ENCODE assay signal across 9 cellular contexts in genomic region chr1:2526824-2527552, GRCh38. TPM values are rescaled to one million over a fixed set of nuclear protein-coding genes. Genes with fewer than 3 reads are reported as not detected.
DNase-seq lines count a peak whose midpoint lies in the region; ATAC-seq, FAIRE-seq and TF ChIP-seq lines count a peak whose summit lies in the region.
"Had no signal": no experiment of that assay in that cellular context is flagged by ENCODE, and none has a peak within 500 bp of the region (broad histone marks: within the 10 kb centered on the region; RNA-seq: fewer than 3 reads in every experiment).

No MANE protein-coding gene starts in this region.

- ATAC-seq in activated T-cell treated with anti-CD3 and anti-CD28 coated beads, Interleukin-2, amount 50 U/mL, for 72 hours (replicated peaks in 1 of 2): peak; percentile 61 to 64

- H3K4me3 Mint-ChIP-seq in activated T-cell treated with anti-CD3 and anti-CD28 coated beads, Interleukin-2, amount 50 U/mL, for 72 hours: peak overlapping the region; percentile 43 to 64
- H3K4me3 Mint-ChIP-seq in progenitor cell of endocrine pancreas (ENCODE audit: low read depth): peak overlapping the region; percentile 33

- peaks cover 49% of the 10 kb centered on the region for H3K4me1 Mint-ChIP-seq in activated T-cell treated with anti-CD3 and anti-CD28 coated beads, Interleukin-2, amount 50 U/mL, for 72 hours (ENCODE audit: low read depth)
- H3K4me1 Mint-ChIP-seq in progenitor cell of endocrine pancreas (ENCODE audit: low read depth): peaks cover 15% of the 10 kb centered on the region

- in situ Hi-C loops in GM13976 (cut with MboI; ENCODE audit: low sequenced_read_pairs, unreplicated experiment): loop anchor here (25.0 kb wide), 1 partner anchor 115 kb away; the partner anchor contains the start of gene PEX10

- H3K36me3 Mint-ChIP-seq in activated T-cell treated with anti-CD3 and anti-CD28 coated beads, Interleukin-2, amount 50 U/mL, for 72 hours (ENCODE audit: insufficient read depth in 2 of 2): peaks cover 0 to 3% of the 10 kb centered on the region in 2 donors
- no peaks in the 10 kb centered on the region for H3K36me3 Mint-ChIP-seq in progenitor cell of endocrine pancreas (ENCODE audit: insufficient read depth)

- H3K27me3 Mint-ChIP-seq in activated T-cell treated with anti-CD3 and anti-CD28 coated beads, Interleukin-2, amount 50 U/mL, for 72 hours (ENCODE audit: low read depth): no peaks in the 10 kb centered on the region
- H3K27me3 Mint-ChIP-seq in progenitor cell of endocrine pancreas: peaks cover 22% of the 10 kb centered on the region

- no peak for FAIRE-seq in frontal cortex (lab: Jason Lieb, UNC)

- peak; percentile 75 for DNase-seq in GM13976 (ENCODE audit: low spot score)
- DNase-seq in HCEC 1CT: peak; percentile 43
- peak; percentile 47 for DNase-seq in MV-4-11 (lab: John Stamatoyannopoulos, UW)
- peak; percentile 78 to 87 for DNase-seq in activated T-cell treated with anti-CD3 and anti-CD28 coated beads, Interleukin-2, amount 50 U/mL, for 72 hours
- DNase-seq in frontal cortex (ENCODE audit: low spot score in 2 of 2): peak; percentile 68 to 84
- no peak for DNase-seq in progenitor cell of endocrine pancreas (ENCODE audit: low spot score, unreplicated experiment)
- no peak for DNase-seq in NCI-H2029 (lab: John Stamatoyannopoulos, UW)
- no peak for DNase-seq in D341Med (ENCODE audit: low spot score)

- no peaks in the 10 kb centered on the region for H3K9me3 Mint-ChIP-seq in activated T-cell treated with anti-CD3 and anti-CD28 coated beads, Interleukin-2, amount 50 U/mL, for 72 hours
- H3K9me3 Mint-ChIP-seq in progenitor cell of endocrine pancreas (ENCODE audit: low read depth): no peaks in the 10 kb centered on the region

- TF ChIP-seq CTCF in GM13976 (IDR thresholded peaks at IDR 0.05; ENCODE audit: borderline replicate concordance, control extremely low read depth, extremely low read depth, insufficient read depth, missing control alignments) (no peak), progenitor cell of endocrine pancreas (IDR thresholded peaks at IDR 0.05; ENCODE audit: unreplicated experiment) (no peak)

- no peak overlapping the region for H3K27ac Mint-ChIP-seq in activated T-cell treated with anti-CD3 and anti-CD28 coated beads, Interleukin-2, amount 50 U/mL, for 72 hours
- no peak overlapping the region for H3K27ac Mint-ChIP-seq in progenitor cell of endocrine pancreas

RNA-seq across cellular contexts. Expression of gene PANK4, which starts 0.6 kb away (rescaled TPM):
- total RNA-seq in activated T-cell treated with anti-CD3 and anti-CD28 coated beads, Interleukin-2, amount 50 U/mL, for 72 hours: 10 to 100 TPM; 44.6 to 49.7 TPM
- 32.6 TPM for total RNA-seq in frontal cortex
- 42.5 and 45.4 TPM in 2 replicates for total RNA-seq in progenitor cell of endocrine pancreas

RNA-seq across cellular contexts. Expression of gene HES5, which starts 3.1 kb away (rescaled TPM):
- total RNA-seq in activated T-cell treated with anti-CD3 and anti-CD28 coated beads, Interleukin-2, amount 50 U/mL, for 72 hours: under 1 TPM in 1 of 2 donors, not detected in 1; 0.49 TPM
- 41.2 TPM for total RNA-seq in frontal cortex
- 0.36 TPM in 1 of 2 replicates, not detected in the other for total RNA-seq in progenitor cell of endocrine pancreas
- total RNA-seq: glomerular endothelial cell had no signal

RNA-seq across cellular contexts. Expression of gene TNFRSF14, which starts 29.2 kb away (rescaled TPM):
- 100 to 1,000 TPM; 141 to 175 TPM for total RNA-seq in activated T-cell treated with anti-CD3 and anti-CD28 coated beads, Interleukin-2, amount 50 U/mL, for 72 hours
- total RNA-seq in frontal cortex: 2.4 TPM
- 0.41 and 0.75 TPM in 2 replicates for total RNA-seq in progenitor cell of endocrine pancreas

RNA-seq across cellular contexts. Expression of gene PLCH2, which starts 50.9 kb away (rescaled TPM):
- total RNA-seq in activated T-cell treated with anti-CD3 and anti-CD28 coated beads, Interleukin-2, amount 50 U/mL, for 72 hours: 10 to 100 TPM; 13.9 to 26.3 TPM
- 9.0 TPM for total RNA-seq in frontal cortex
- 0.13 TPM in 1 of 2 replicates, not detected in the other for total RNA-seq in progenitor cell of endocrine pancreas

RNA-seq across cellular contexts. Expression of gene PRXL2B, which starts 59.6 kb away (rescaled TPM):
- 10 to 100 TPM; 34.8 to 39.2 TPM for total RNA-seq in activated T-cell treated with anti-CD3 and anti-CD28 coated beads, Interleukin-2, amount 50 U/mL, for 72 hours
- total RNA-seq in frontal cortex: 12.6 TPM
- 32.0 and 36.4 TPM in 2 replicates for total RNA-seq in progenitor cell of endocrine pancreas

Comparison
In these comparisons a context has a peak if more than half of its experiments do, and no peak if none do; other contexts are left out.
1. DNase-seq: peak in GM13976 (single experiment), HCEC 1CT (single experiment), MV-4-11 (single experiment), activated T-cell treated with anti-CD3 and anti-CD28 coated beads, Interleukin-2, amount 50 U/mL, for 72 hours (2 of 2) and frontal cortex (2 of 2); none in progenitor cell of endocrine pancreas (single experiment), NCI-H2029 (single experiment) and D341Med (single experiment).
2. RNA of gene HES5, which starts 3.1 kb away (total RNA-seq): 41.2 TPM in frontal cortex (single experiment); 0.49 TPM in activated T-cell treated with anti-CD3 and anti-CD28 coated beads, Interleukin-2, amount 50 U/mL, for 72 hours and 0.36 TPM in progenitor cell of endocrine pancreas; every median in the first group is over 10 times any median in the second.
3. RNA of gene TNFRSF14, which starts 29.2 kb away (total RNA-seq): 141 to 175 TPM in activated T-cell treated with anti-CD3 and anti-CD28 coated beads, Interleukin-2, amount 50 U/mL, for 72 hours; 2.4 TPM in frontal cortex (single experiment) and 0.41 to 0.75 TPM in progenitor cell of endocrine pancreas; every median in the first group is over 10 times any median in the second.